ENCODE assay signal across 25 cellular contexts in the genomic region with DNA sequence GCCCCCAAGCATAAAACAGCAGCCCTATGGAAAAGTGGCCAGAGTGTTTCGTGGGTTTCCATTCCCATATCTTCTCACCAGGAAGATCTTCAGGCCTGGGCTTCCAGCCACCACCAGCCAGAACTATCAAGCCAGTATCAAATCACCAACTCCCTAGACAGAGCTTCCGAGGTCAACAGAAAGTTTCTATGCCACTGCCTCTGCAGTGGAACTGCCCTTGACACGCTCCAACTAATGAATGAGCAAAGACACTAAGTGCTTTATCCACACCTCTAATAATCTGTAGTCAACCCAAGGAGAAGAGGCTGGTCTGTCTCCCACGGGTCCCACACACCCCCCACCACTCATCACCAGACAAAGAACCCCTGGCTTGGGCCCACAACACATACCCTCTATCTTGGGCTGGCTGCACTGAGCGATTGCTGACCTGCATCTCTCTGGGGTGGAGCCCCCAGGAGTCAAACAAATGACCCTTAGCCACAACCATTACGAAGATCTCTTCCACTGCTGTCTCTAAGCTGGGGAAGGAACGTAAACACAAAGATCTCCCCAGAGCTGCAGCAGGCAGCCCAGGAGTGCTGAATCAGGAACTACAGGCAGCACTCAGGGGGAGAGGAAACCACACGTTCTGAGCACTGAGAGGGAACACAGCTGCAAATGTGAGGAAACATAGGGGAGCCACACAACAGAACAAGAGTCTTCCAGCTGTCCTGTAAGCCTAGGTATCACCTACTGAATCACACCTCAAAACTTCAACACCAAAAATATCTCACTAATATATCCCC. TPM values are rescaled to one million over a fixed set of nuclear protein-coding genes. Genes with fewer than 3 reads are reported as not detected.
A peak's percentile ranks its signal among the peaks of the same experiment; 100 is the strongest.
DNase-seq lines count a peak whose midpoint lies in the region; ATAC-seq and TF ChIP-seq lines count a peak whose summit lies in the region.
"Had no signal": no experiment of that assay in that cellular context is flagged by ENCODE, and none has a peak within 500 bp of the region (broad histone marks: within the 10 kb centered on the region; RNA-seq: fewer than 3 reads in every experiment).

No MANE protein-coding gene starts in this region.

- peak overlapping the region; percentile 69 for H3K27ac ChIP-seq in KMS-11
- H3K27ac ChIP-seq in sigmoid colon: no peak overlapping the region
- H3K27ac ChIP-seq: breast epithelium, dorsolateral prefrontal cortex, right lobe of liver had no signal

- peak overlapping the region in 6 of 7 donors; percentile 1 to 80 (median 46) for H3K27ac Mint-ChIP-seq in CD14-positive monocyte
- H3K27ac Mint-ChIP-seq: activated T-helper 17 cell treated with anti-CD3 and anti-CD28 coated beads, Interleukin-2, amount 50 U/mL, for 72 hours had no signal

- H3K4me3 ChIP-seq in KMS-11 (IDR thresholded peaks at IDR 0.05; ENCODE audit: insufficient read depth, low read depth, low read length) (no peak overlapping the region), sigmoid colon (no peak overlapping the region)
- H3K4me3 ChIP-seq: breast epithelium, dorsolateral prefrontal cortex, GM12878, right lobe of liver had no signal

- H3K4me3 Mint-ChIP-seq in CD14-positive monocyte: no peak overlapping the region
- H3K4me3 Mint-ChIP-seq: activated T-helper 17 cell treated with anti-CD3 and anti-CD28 coated beads, Interleukin-2, amount 50 U/mL, for 72 hours had no signal

- H3K4me1 ChIP-seq in KMS-11 (ENCODE audit: low read depth, poor library complexity, severe bottlenecking) (peaks cover 33% of the 10 kb centered on the region), sigmoid colon (no peaks in the 10 kb centered on the region)
- H3K4me1 ChIP-seq: breast epithelium, right lobe of liver had no signal

- no peak for DNase-seq in CD14-positive monocyte (ENCODE audit: low spot score)
- DNase-seq in OCI-M1 (lab: John Stamatoyannopoulos, UW): peak; percentile 13
- DNase-seq in mesenteric fat pad (ENCODE audit: low spot score): peak; percentile 59
- no peak for DNase-seq in sigmoid colon
- DNase-seq in stimulated activated CD8-positive, alpha-beta memory T cell treated with anti-CD3 and anti-CD28 coated beads, Interleukin-4, amount 100 ng/mL, for 48 hours: no peak
- no peak for DNase-seq in NK-92 (lab: John Stamatoyannopoulos, UW; ENCODE audit: unreplicated experiment)
- DNase-seq: Calu3, dorsolateral prefrontal cortex, left colon, NCI-H1694 treated with DMSO at 0.1 percent for 48 hours, NCI-H2227 treated with DMSO at 0.1 percent for 48 hours, right lobe of liver, T-helper 2 cell had no signal

- H3K4me2 ChIP-seq in KMS-11: peak overlapping the region; percentile 66

- no peak for ATAC-seq in GM18519 (IDR thresholded peaks at IDR 0.05; ENCODE audit: low FRiP score, unreplicated experiment)
- ATAC-seq: activated CD4-positive, CD25-positive, alpha-beta regulatory T cell treated with anti-CD3 and anti-CD28 coated beads, Interleukin-2, amount 50 U/mL, for 24 hours; activated T-helper 17 cell treated with anti-CD3 and anti-CD28 coated beads, Interleukin-2, amount 50 U/mL, for 72 hours; GM12878; left colon had no signal

- TF ChIP-seq EP300 in sigmoid colon (IDR thresholded peaks at IDR 0.05): no peak

- no peaks in the 10 kb centered on the region for H3K27me3 Mint-ChIP-seq in CD14-positive monocyte (ENCODE audit: low read depth in 3 of 3)

- H3K36me3 Mint-ChIP-seq in CD14-positive monocyte: no peaks in the 10 kb centered on the region

- H3K36me3 ChIP-seq in KMS-11 (ENCODE audit: insufficient read depth) (no peaks in the 10 kb centered on the region), sigmoid colon (no peaks in the 10 kb centered on the region)
- H3K36me3 ChIP-seq: breast epithelium, right lobe of liver had no signal

- H3K4me1 Mint-ChIP-seq in CD14-positive monocyte: peaks cover 20% of the 10 kb centered on the region
- H3K4me1 Mint-ChIP-seq: activated T-helper 17 cell treated with anti-CD3 and anti-CD28 coated beads, Interleukin-2, amount 50 U/mL, for 72 hours had no signal

- peaks cover 4 to 29% (median 12%) of the 10 kb centered on the region in 7 donors for H3K9me3 Mint-ChIP-seq in CD14-positive monocyte

- WGBS in sigmoid colon, 2 donors: 53 to 60% methylated on average over 8 of the region's 8 CpGs

- H3K9me3 ChIP-seq in sigmoid colon: peaks cover 0 to 3% (median 0%) of the 10 kb centered on the region in 4 donors
- H3K9me3 ChIP-seq: right lobe of liver had no signal

- H4K20me1 ChIP-seq in KMS-11 (ENCODE audit: insufficient read depth): no peaks in the 10 kb centered on the region

- H3K27me3 ChIP-seq in KMS-11 (ENCODE audit: insufficient read depth, low read depth) (no peaks in the 10 kb centered on the region), sigmoid colon (no peaks in the 10 kb centered on the region)
- H3K27me3 ChIP-seq: breast epithelium, dorsolateral prefrontal cortex, right lobe of liver had no signal

- intact Hi-C loops in CD14-positive monocyte (cut with micrococcal nuclease): no loop called here
- intact Hi-C loops in sigmoid colon (cut with DNase I): no loop called here

- no peaks in the 10 kb centered on the region for H3K79me2 ChIP-seq in KMS-11 (ENCODE audit: insufficient read depth, low read depth)

- TF ChIP-seq POLR2A in sigmoid colon (IDR thresholded peaks at IDR 0.05): no peak

- H2AFZ ChIP-seq in KMS-11 (ENCODE audit: low read depth): peak overlapping the region; percentile 58

- H3K9ac ChIP-seq in KMS-11: no peak overlapping the region; the same call in 1 of the 2 replicates

- TF ChIP-seq CTCF in CD14-positive monocyte (IDR thresholded peaks at IDR 0.05): no peak
- no peak for TF ChIP-seq CTCF in KMS-11 (conservative IDR thresholded peaks at IDR 0.05; ENCODE audit: low read depth, low read length)
- no peak for TF ChIP-seq CTCF in sigmoid colon (IDR thresholded peaks at IDR 0.05)

RNA-seq across cellular contexts. Expression of gene OR5AN1, which starts 9.7 kb away (rescaled TPM):
- polyA plus RNA-seq in CD14-positive monocyte: not detected
- total RNA-seq in mesenteric fat pad: not detected
- not detected for total RNA-seq in sigmoid colon
- polyA plus RNA-seq in sigmoid colon: not detected
- total RNA-seq: activated T-helper 17 cell treated with anti-CD3 and anti-CD28 coated beads, Interleukin-2, amount 50 U/mL, for 72 hours; Calu3; dorsolateral prefrontal cortex; epithelial cell of proximal tubule; frontal cortex; G401; GM12878; HT1080; left colon; omental fat pad; urinary bladder had no signal
- polyA plus RNA-seq: GM12878, urinary bladder had no signal

RNA-seq across cellular contexts. Expression of gene OR5A2, which starts 57.8 kb away (rescaled TPM):
- polyA plus RNA-seq in CD14-positive monocyte (not detected), sigmoid colon (not detected)
- total RNA-seq in mesenteric fat pad (not detected), sigmoid colon (not detected)
- total RNA-seq: activated T-helper 17 cell treated with anti-CD3 and anti-CD28 coated beads, Interleukin-2, amount 50 U/mL, for 72 hours; breast epithelium; Calu3; dorsolateral prefrontal cortex; epithelial cell of proximal tubule; frontal cortex; G401; GM12878; HT1080; left colon; omental fat pad; right lobe of liver; urinary bladder had no signal
- polyA plus RNA-seq: GM12878, urinary bladder had no signal

Comparison
In these comparisons a context has a peak if more than half of its experiments do, and no peak if none do; other contexts are left out.
1. DNase-seq: peak in OCI-M1 (single experiment) and mesenteric fat pad (single experiment); none in CD14-positive monocyte (single experiment), sigmoid colon (single experiment), stimulated activated CD8-positive, alpha-beta memory T cell treated with anti-CD3 and anti-CD28 coated beads, Interleukin-4, amount 100 ng/mL, for 48 hours (single experiment) and NK-92 (single experiment).